ENCODE assay signal across 9 cellular contexts in genomic region chr9:94655739-94656138, GRCh38. TPM values are rescaled to one million over a fixed set of nuclear protein-coding genes. Genes with fewer than 3 reads are reported as not detected.
DNase-seq lines count a peak whose midpoint lies in the region; ATAC-seq lines count a peak whose summit lies in the region.
"Had no signal": no experiment of that assay in that cellular context is flagged by ENCODE, and none has a peak within 500 bp of the region (broad histone marks: within the 10 kb centered on the region; RNA-seq: fewer than 3 reads in every experiment).

No MANE protein-coding gene starts in this region.

- H4K20me1 ChIP-seq in BLaER1 treated with 17β-estradiol and CSF1 and Interleukin-3, amounts not matched to agents 10 nM and 100 nM = no peaks in the 10 kb centered on the region

- H3K9me3 ChIP-seq in BLaER1 treated with 17β-estradiol and CSF1 and Interleukin-3, amounts not matched to agents 10 nM and 100 nM (replicated peaks in 1 of 11) = no peaks in the 10 kb centered on the region
- H3K9me3 ChIP-seq in mesenchymal stem cell (ENCODE audit: control insufficient read depth, low read length) = no peaks in the 10 kb centered on the region

- H2AFZ ChIP-seq in mesenchymal stem cell (ENCODE audit: low read depth, low read length) = no peak overlapping the region

- H2AK5ac ChIP-seq in mesenchymal stem cell (ENCODE audit: low read length, severe bottlenecking) = no peak overlapping the region

- no peak overlapping the region for H3K4ac ChIP-seq in mesenchymal stem cell (ENCODE audit: low read depth in 1 of 2, low read length in 2 of 2)

- peaks cover 6 to 8% of the 10 kb centered on the region in 2 donors for H3K27me3 Mint-ChIP-seq in T-cell

- no peak overlapping the region for H4K91ac ChIP-seq in mesenchymal stem cell (ENCODE audit: low read length)

- no peak overlapping the region for H2BK120ac ChIP-seq in mesenchymal stem cell (ENCODE audit: low read depth, low read length)

- peak overlapping the region; percentile 34 to 62 (median 48) for H3K4me3 ChIP-seq in BLaER1 treated with 17β-estradiol and CSF1 and Interleukin-3, amounts not matched to agents 10 nM and 100 nM
- H3K4me3 ChIP-seq in mesenchymal stem cell (ENCODE audit: insufficient read depth in 1 of 2, low read depth in 1 of 2, low read length in 2 of 2) = peak overlapping the region in 1 of 2 experiments; percentile 36

- CTCF ChIA-PET in T-cell (lab: Charles Lee) = interaction anchor here in 1 of 2 donors (1.8 kb wide), 1 partner anchor 13 kb away, joined by 11 read pairs; no protein-coding TSS in a partner anchor

- no peak overlapping the region for H4K8ac ChIP-seq in mesenchymal stem cell (ENCODE audit: low read length)

- no peak overlapping the region for H2BK5ac ChIP-seq in mesenchymal stem cell (ENCODE audit: low read depth, low read length, poor library complexity, severe bottlenecking)

- peaks cover 42 to 69% (median 46%) of the 10 kb centered on the region in 10 experiments for H3K4me1 ChIP-seq in BLaER1 treated with 17β-estradiol and CSF1 and Interleukin-3, amounts not matched to agents 10 nM and 100 nM
- no peaks in the 10 kb centered on the region for H3K4me1 ChIP-seq in mesenchymal stem cell (ENCODE audit: control insufficient read depth, insufficient read depth, low read depth, low read length)

- peak overlapping the region; percentile 70 to 79 (median 77) for H3K4me3 Mint-ChIP-seq in T-cell

- H3K4me2 ChIP-seq in BLaER1 treated with 17β-estradiol and CSF1 and Interleukin-3, amounts not matched to agents 10 nM and 100 nM = peak overlapping the region; percentile 74 to 95 (median 88)
- no peak overlapping the region for H3K4me2 ChIP-seq in mesenchymal stem cell (ENCODE audit: low read length, poor library complexity, severe bottlenecking)

- H3K4me1 Mint-ChIP-seq in T-cell = peaks cover 11 to 20% (median 19%) of the 10 kb centered on the region in 3 donors

- H3K27ac Mint-ChIP-seq in T-cell = peak overlapping the region; percentile 70 to 77

- POLR2A ChIA-PET in T-cell (lab: Charles Lee) = interaction anchor here in 1 of 2 donors (1.1 kb wide), 1 partner anchor 14 kb away, joined by 8 read pairs; no protein-coding TSS in a partner anchor

- DNase-seq in T-cell = peak in 1 of 34 experiments; percentile 14
- no peak for DNase-seq in mesenchymal stem cell
- no peak for DNase-seq in Right ventricle myocardium inferior (ENCODE audit: missing footprints)
- no peak for DNase-seq in NCI-H1417 treated with DMSO at 0.1 percent for 48 hours (lab: John Stamatoyannopoulos, UW)
- DNase-seq in NCI-H1694 treated with DMSO at 0.1 percent for 48 hours (lab: John Stamatoyannopoulos, UW) = no peak
- DNase-seq in HPDE6-E6E7 (ENCODE audit: extremely low spot score) = no peak
- DNase-seq: COR-L47 had no signal

- intact Hi-C loops in Right ventricle myocardium inferior (cut with DNase I) = no loop called here

- ATAC-seq in GM21381 (IDR thresholded peaks at IDR 0.05; ENCODE audit: unreplicated experiment) = peak; percentile 12
- peak; percentile 25 to 48 (median 39) for ATAC-seq in T-cell (replicated peaks in 1 of 4)
- no peak for ATAC-seq in Right ventricle myocardium inferior

- H3K23ac ChIP-seq in mesenchymal stem cell (ENCODE audit: low read length in 2 of 2) = no peak overlapping the region

- H3K27ac ChIP-seq in BLaER1 treated with 17β-estradiol and CSF1 and Interleukin-3, amounts not matched to agents 10 nM and 100 nM = peak overlapping the region; percentile 52 to 82 (median 70); a peak in 21 of 22 replicates
- no peak overlapping the region for H3K27ac ChIP-seq in mesenchymal stem cell (ENCODE audit: low read length, poor library complexity, severe bottlenecking)

- no peaks in the 10 kb centered on the region for H3K27me3 ChIP-seq in BLaER1 treated with 17β-estradiol and CSF1 and Interleukin-3, amounts not matched to agents 10 nM and 100 nM
- H3K27me3 ChIP-seq in mesenchymal stem cell (ENCODE audit: control insufficient read depth in 1 of 2, insufficient read depth in 1 of 2, low read length in 2 of 2) = peaks cover 31 to 33% of the 10 kb centered on the region in 2 experiments

- no peak overlapping the region for H2BK15ac ChIP-seq in mesenchymal stem cell (ENCODE audit: low read depth, poor library complexity, severe bottlenecking)

- no peaks in the 10 kb centered on the region for H3K36me3 Mint-ChIP-seq in T-cell

- no peak overlapping the region for H3K18ac ChIP-seq in mesenchymal stem cell (ENCODE audit: low read depth in 1 of 2, low read length in 2 of 2)

- WGBS in mesenchymal stem cell = 84% methylated on average over 10 of the region's 10 CpGs

- H3K9me3 Mint-ChIP-seq in T-cell = no peaks in the 10 kb centered on the region

- H3K79me1 ChIP-seq in mesenchymal stem cell (replicated peaks; ENCODE audit: low read length, poor library complexity, severe bottlenecking) = no peaks in the 10 kb centered on the region

- H3K9ac ChIP-seq in BLaER1 treated with 17β-estradiol and CSF1 and Interleukin-3, amounts not matched to agents 10 nM and 100 nM = peak overlapping the region; percentile 63 to 80 (median 71); a peak in 21 of 22 replicates
- peak overlapping the region; percentile 31 for H3K9ac ChIP-seq in mesenchymal stem cell (ENCODE audit: low read length)

- no peaks in the 10 kb centered on the region for H3K36me3 ChIP-seq in BLaER1 treated with 17β-estradiol and CSF1 and Interleukin-3, amounts not matched to agents 10 nM and 100 nM
- no peaks in the 10 kb centered on the region for H3K36me3 ChIP-seq in mesenchymal stem cell (ENCODE audit: control insufficient read depth in 1 of 2, insufficient read depth in 2 of 2, low read depth in 1 of 2, low read length in 2 of 2)

- no peak overlapping the region for H2BK12ac ChIP-seq in mesenchymal stem cell (ENCODE audit: low read length in 2 of 2)

- H3K14ac ChIP-seq in mesenchymal stem cell (ENCODE audit: low read length in 2 of 2) = no peak overlapping the region

RNA-seq across cellular contexts. Expression of gene FBP1, which starts 16.4 kb away (rescaled TPM):
- 1 to 10 TPM; 3.5 to 6.6 (median 3.8) TPM for total RNA-seq in T-cell
- polyA plus RNA-seq in mesenchymal stem cell (2013, experiment 1 of 2) = 0.40 TPM
- 0.15 TPM for polyA plus RNA-seq in mesenchymal stem cell (2013, experiment 2 of 2)
- 1.0 TPM for total RNA-seq in Right ventricle myocardium inferior
